ENCODE assay signal across 1 cellular context in genomic region chr2:170744248-170745002, GRCh38.
A peak's percentile ranks its signal among the peaks of the same experiment; 100 is the strongest.
TF ChIP-seq lines count a peak whose summit lies in the region.

No MANE protein-coding gene starts in this region.

TF ChIP-seq in HepG2, 621 proteins besides CTCF, POLR2A, EP300 and RAD21 (continued from another document and continues in another):
- TF ChIP-seq AKNA (CRISPR knock-in tag; IDR thresholded peaks at IDR 0.05; ENCODE audit: borderline replicate concordance) (no peak), SIX4 (CRISPR knock-in tag; IDR thresholded peaks at IDR 0.05) (no peak; the same call in 1 of the 2 replicates), TFAP4 (IDR thresholded peaks at IDR 0.05; ENCODE audit: borderline replicate concordance, low read depth) (peak; percentile 60; the same call in 1 of the 2 replicates), ZBTB25 (CRISPR knock-in tag; IDR thresholded peaks at IDR 0.05) (peak; percentile 73), ZNF136 (CRISPR knock-in tag; IDR thresholded peaks at IDR 0.05; ENCODE audit: low read depth) (0 out of 2 replicates have a peak, but pooled peaks have one; percentile 54), KAT8 (CRISPR knock-in tag; IDR thresholded peaks at IDR 0.05) (peak; percentile 89), TEAD2 (CRISPR knock-in tag; IDR thresholded peaks at IDR 0.05) (no peak; the same call in 1 of the 2 replicates), SRY (CRISPR knock-in tag; IDR thresholded peaks at IDR 0.05) (no peak), RERE (CRISPR knock-in tag; IDR thresholded peaks at IDR 0.05; ENCODE audit: low read depth) (0 out of 2 replicates have a peak, but pooled peaks have one; percentile 73), SOX6 (IDR thresholded peaks at IDR 0.05) (no peak), SOX6 (CRISPR knock-in tag; IDR thresholded peaks at IDR 0.05) (peak; percentile 87), NAIF1 (CRISPR knock-in tag; IDR thresholded peaks at IDR 0.05; ENCODE audit: borderline replicate concordance) (peak; percentile 30; the same call in 1 of the 2 replicates), UBTF (CRISPR knock-in tag; IDR thresholded peaks at IDR 0.05) (peak; percentile 29; the same call in 1 of the 2 replicates), RAD51 (IDR thresholded peaks at IDR 0.05; ENCODE audit: borderline replicate concordance) (no peak), MLX (CRISPR knock-in tag; IDR thresholded peaks at IDR 0.05) (peak; percentile 52; the same call in 1 of the 2 replicates), ZNF263 (CRISPR knock-in tag; IDR thresholded peaks at IDR 0.05) (0 out of 2 replicates have a peak, but pooled peaks have one; percentile 36), SMAD3 (CRISPR knock-in tag; IDR thresholded peaks at IDR 0.05) (peak; percentile 90), DPF2 (CRISPR knock-in tag; IDR thresholded peaks at IDR 0.05; ENCODE audit: borderline replicate concordance, low read depth) (0 out of 2 replicates have a peak, but pooled peaks have one; percentile 36), ZBTB37 (CRISPR knock-in tag; IDR thresholded peaks at IDR 0.05) (no peak), ZNF564 (CRISPR knock-in tag; IDR thresholded peaks at IDR 0.05) (no peak), NFAT5 (CRISPR knock-in tag; IDR thresholded peaks at IDR 0.05) (no peak), FOXA1 (IDR thresholded peaks at IDR 0.05) (no peak), FOXA1 (CRISPR knock-in tag; IDR thresholded peaks at IDR 0.05) (peak; percentile 49), RFX5 (IDR thresholded peaks at IDR 0.05; ENCODE audit: low read depth, low read length) (no peak), KLF6 (CRISPR knock-in tag; IDR thresholded peaks at IDR 0.05) (peak; percentile 92), KMT2B (CRISPR knock-in tag; IDR thresholded peaks at IDR 0.05) (peak; percentile 54; the same call in 1 of the 2 replicates), ZNF567 (CRISPR knock-in tag; IDR thresholded peaks at IDR 0.05; ENCODE audit: borderline replicate concordance) (0 out of 2 replicates have a peak, but pooled peaks have one; percentile 15)
